Comparison of ENCODE assay signal across 8 cellular contexts in genomic region chr15:34365836-34366235, GRCh38. TPM values are rescaled to one million over a fixed set of nuclear protein-coding genes. Genes with fewer than 3 reads are reported as not detected.
DNase-seq lines count a peak whose midpoint lies in the region; ATAC-seq and TF ChIP-seq lines count a peak whose summit lies in the region.

No MANE protein-coding gene starts in this region.

- H3K9me3 ChIP-seq in HCT116 (ENCODE audit: control insufficient read depth in 1 of 2, insufficient read depth in 1 of 2, low read depth in 1 of 2, low read length in 2 of 2) (no peaks in the 10 kb centered on the region), hepatocyte (ENCODE audit: low read depth) (no peaks in the 10 kb centered on the region), smooth muscle cell (replicated peaks; ENCODE audit: low read depth) (no peaks in the 10 kb centered on the region)

- TSS peak; percentile 34 for BruUV-seq in HCT116 (replicated peaks; lab: Mats Ljungman, UMichigan)

- H3K27me3 ChIP-seq in HCT116 (ENCODE audit: insufficient read depth, low read length), result no peaks in the 10 kb centered on the region
- no peaks in the 10 kb centered on the region for H3K27me3 ChIP-seq in hepatocyte
- no peaks in the 10 kb centered on the region for H3K27me3 ChIP-seq in smooth muscle cell (ENCODE audit: low read depth)

- DNase-seq in HCT116 (ENCODE audit: low read depth, low spot score), result no peak
- no peak for DNase-seq in hepatocyte (ENCODE audit: low spot score)
- DNase-seq in smooth muscle cell (lab: John Stamatoyannopoulos, UW; ENCODE audit: unreplicated experiment), result no peak
- no peak for DNase-seq in GM20000 (ENCODE audit: low spot score)
- no peak for DNase-seq in NCI-H128 (lab: John Stamatoyannopoulos, UW; ENCODE audit: unreplicated experiment)
- DNase-seq in iPS-NIHi11 (ENCODE audit: low spot score), result no peak
- DNase-seq in NCI-H1436 (lab: John Stamatoyannopoulos, UW), result no peak

- H4K20me1 ChIP-seq in HCT116 (ENCODE audit: insufficient read depth) (no peaks in the 10 kb centered on the region; the same call in 1 of the 2 replicates), hepatocyte (ENCODE audit: insufficient read depth, poor library complexity, severe bottlenecking) (no peaks in the 10 kb centered on the region), smooth muscle cell (ENCODE audit: low read depth) (peaks cover 4% of the 10 kb centered on the region)

- peak overlapping the region; percentile 86 for H3K9ac ChIP-seq in HCT116 (ENCODE audit: low read length)
- no peak overlapping the region for H3K9ac ChIP-seq in smooth muscle cell (ENCODE audit: low read depth)

- peaks cover 29% of the 10 kb centered on the region for H3K4me1 Mint-ChIP-seq in activated T-helper 17 cell treated with anti-CD3 and anti-CD28 coated beads, Interleukin-2, amount 50 U/mL, for 72 hours

- TF ChIP-seq RAD21 in HCT116 (IDR thresholded peaks at IDR 0.05; ENCODE audit: low read depth), result no peak

- H3K36me3 ChIP-seq in HCT116 (ENCODE audit: control insufficient read depth in 1 of 2, insufficient read depth in 2 of 2, low read length in 2 of 2), result peaks cover 13 to 22% of the 10 kb centered on the region in 2 experiments; a peak in 2 of 4 replicates
- H3K36me3 ChIP-seq in hepatocyte (replicated peaks; ENCODE audit: insufficient read depth, low read depth), result no peaks in the 10 kb centered on the region
- no peaks in the 10 kb centered on the region for H3K36me3 ChIP-seq in smooth muscle cell (ENCODE audit: low read depth)

- peak overlapping the region; percentile 88 to 98 for H3K4me3 ChIP-seq in HCT116 (replicated peaks in 1 of 2; ENCODE audit: low read depth in 1 of 2, low read length in 2 of 2)
- peak overlapping the region; percentile 94 for H3K4me3 ChIP-seq in hepatocyte
- peak overlapping the region; percentile 82 for H3K4me3 ChIP-seq in smooth muscle cell

- H3K79me2 ChIP-seq in HCT116 (ENCODE audit: insufficient read depth, low read length) (peaks cover 21% of the 10 kb centered on the region), hepatocyte (peaks cover 16% of the 10 kb centered on the region), smooth muscle cell (ENCODE audit: low read depth) (no peaks in the 10 kb centered on the region)

- peak overlapping the region; percentile 96; the same call in 1 of the 2 replicates for H3K27ac ChIP-seq in HCT116 (ENCODE audit: low read depth, low read length)
- H3K27ac ChIP-seq in hepatocyte, result peak overlapping the region; percentile 75
- H3K27ac ChIP-seq in smooth muscle cell (ENCODE audit: low read depth), result no peak overlapping the region

- no peak for ATAC-seq in HCT116
- no peak for ATAC-seq in activated T-helper 17 cell treated with anti-CD3 and anti-CD28 coated beads, Interleukin-2, amount 50 U/mL, for 72 hours (replicated peaks)

- H3K4me1 ChIP-seq in HCT116 (ENCODE audit: control insufficient read depth in 1 of 2, insufficient read depth in 2 of 2, low read length in 2 of 2) (peaks cover 16 to 36% of the 10 kb centered on the region in 2 experiments), hepatocyte (ENCODE audit: insufficient read depth) (peaks cover 11% of the 10 kb centered on the region), smooth muscle cell (ENCODE audit: low read depth) (peaks cover 8% of the 10 kb centered on the region)

- H3K9me2 ChIP-seq in HCT116 (ENCODE audit: insufficient read depth), result no peaks in the 10 kb centered on the region
- H3K9me2 ChIP-seq in hepatocyte (replicated peaks; ENCODE audit: insufficient read depth), result no peaks in the 10 kb centered on the region

- TF ChIP-seq POLR2A in HCT116 (IDR thresholded peaks at IDR 0.05; ENCODE audit: borderline replicate concordance, extremely low read depth, insufficient read depth, insufficient read length), result no peak

- RAD21 ChIA-PET in HCT116 (lab: Charles Lee; ENCODE audit: low non-redundant PET in 1 of 2, low total read pairs in 2 of 2, uncharacterized antibody in 2 of 2, unreplicated experiment in 2 of 2), result no interaction called here

- H3K4me3 Mint-ChIP-seq in activated T-helper 17 cell treated with anti-CD3 and anti-CD28 coated beads, Interleukin-2, amount 50 U/mL, for 72 hours, result peak overlapping the region; percentile 96

- H3K36me3 Mint-ChIP-seq in activated T-helper 17 cell treated with anti-CD3 and anti-CD28 coated beads, Interleukin-2, amount 50 U/mL, for 72 hours (ENCODE audit: low read depth), result peaks cover 41% of the 10 kb centered on the region

- H2AFZ ChIP-seq in HCT116 (ENCODE audit: low read depth, low read length, poor library complexity, severe bottlenecking) (no peak overlapping the region), hepatocyte (peak overlapping the region; percentile 100), smooth muscle cell (ENCODE audit: low read depth) (peak overlapping the region; percentile 43)

- TF ChIP-seq CTCF in HCT116 (IDR thresholded peaks at IDR 0.05 in 2 of 3, conservative IDR thresholded peaks at IDR 0.05 in 1 of 3; ENCODE audit: borderline replicate concordance in 1 of 3, insufficient read depth in 1 of 3, low read depth in 2 of 3, low read length in 2 of 3) (no peak), hepatocyte (IDR thresholded peaks at IDR 0.05; ENCODE audit: poor library complexity) (no peak), smooth muscle cell (IDR thresholded peaks at IDR 0.05; ENCODE audit: borderline replicate concordance, insufficient read depth, poor library complexity, severe bottlenecking) (no peak), GM20000 (IDR thresholded peaks at IDR 0.05; ENCODE audit: extremely low read depth, missing control alignments) (no peak)

- H3F3A ChIP-seq in smooth muscle cell (ENCODE audit: low read depth), result no peaks in the 10 kb centered on the region

- no peaks in the 10 kb centered on the region for H3K27me3 Mint-ChIP-seq in activated T-helper 17 cell treated with anti-CD3 and anti-CD28 coated beads, Interleukin-2, amount 50 U/mL, for 72 hours

- H3K27ac Mint-ChIP-seq in activated T-helper 17 cell treated with anti-CD3 and anti-CD28 coated beads, Interleukin-2, amount 50 U/mL, for 72 hours, result peak overlapping the region; percentile 86

- WGBS in hepatocyte (ENCODE audit: low lambda C conversion rate, missing lambda C conversion rate), result 44% methylated on average over 5 of the region's 5 CpGs
- WGBS in smooth muscle cell (ENCODE audit: low lambda C conversion rate), result 53% methylated on average over 5 of the region's 5 CpGs

- intact Hi-C loops in HCT116 (cut with micrococcal nuclease), result loop anchor here (10.0 kb wide), 3 partner anchors 51 to 301 kb away; partner anchors contain the start of gene EMC4

- CTCF ChIA-PET in HCT116 (lab: Charles Lee), result interaction anchor here (0.8 to 3.1 kb wide), 4 partner anchors 7 to 256 kb away, joined by 3 to 22 read pairs (median 4); partner anchors contain the start of genes NOP10 and NUTM1

- H3K9me3 Mint-ChIP-seq in activated T-helper 17 cell treated with anti-CD3 and anti-CD28 coated beads, Interleukin-2, amount 50 U/mL, for 72 hours, result no peaks in the 10 kb centered on the region

- H3K4me2 ChIP-seq in HCT116 (ENCODE audit: low read length), result peak overlapping the region; percentile 72
- peak overlapping the region; percentile 99 for H3K4me2 ChIP-seq in hepatocyte
- peak overlapping the region; percentile 84 for H3K4me2 ChIP-seq in smooth muscle cell

- POLR2A ChIA-PET in HCT116 (lab: Charles Lee), result interaction anchor here (1.2 to 1.7 kb wide), 2 partner anchors 23 to 28 kb away, joined by 4 to 5 read pairs; partner anchors contain the start of genes NOP10, NUTM1 and SLC12A6

TF ChIP-seq in HCT116, 20 proteins besides CTCF, POLR2A, EP300 and RAD21:
- no peak for TF ChIP-seq POLR2AphosphoS5 (IDR thresholded peaks at IDR 0.05; ENCODE audit: low read depth, low read length)
- no peak for TF ChIP-seq EZH2phosphoT487 (IDR thresholded peaks at IDR 0.05; ENCODE audit: borderline replicate concordance)
- TF ChIP-seq CBX3 (IDR thresholded peaks at IDR 0.05; ENCODE audit: low read depth), result no peak

RNA-seq across cellular contexts. Expression of gene LPCAT4, which starts 1.2 kb away (rescaled TPM):
- total RNA-seq in HCT116 (2021; ENCODE audit: unreplicated experiment) (77.1 TPM), hepatocyte (9.1 and 13.5 TPM in 2 replicates), smooth muscle cell (10.1 and 15.7 TPM in 2 replicates)
- polyA plus RNA-seq in HCT116 (2012), result 63.7 and 68.1 TPM in 2 replicates
- 10 to 100 TPM; 73.8 to 95.0 TPM for total RNA-seq in activated T-helper 17 cell treated with anti-CD3 and anti-CD28 coated beads, Interleukin-2, amount 50 U/mL, for 72 hours
- polyA plus RNA-seq in hepatocyte (22.1 and 35.7 TPM in 2 replicates), smooth muscle cell (23.2 and 38.4 TPM in 2 replicates)

RNA-seq across cellular contexts. Expression of gene NUTM1, which starts 22.7 kb away (rescaled TPM):
- 0.07 TPM for total RNA-seq in HCT116 (2021; ENCODE audit: unreplicated experiment)
- 0.10 and 0.13 TPM in 2 replicates for polyA plus RNA-seq in HCT116 (2012)
- total RNA-seq in activated T-helper 17 cell treated with anti-CD3 and anti-CD28 coated beads, Interleukin-2, amount 50 U/mL, for 72 hours, result not detected
- total RNA-seq in hepatocyte, result not detected in 2 replicates
- not detected in 2 replicates for polyA plus RNA-seq in hepatocyte
- total RNA-seq in smooth muscle cell, result not detected in 2 replicates
- polyA plus RNA-seq in smooth muscle cell, result not detected in 2 replicates

RNA-seq across cellular contexts. Expression of gene NOP10, which starts 22.9 kb away (rescaled TPM):
- total RNA-seq in HCT116 (2021; ENCODE audit: unreplicated experiment) (216 TPM), hepatocyte (284 and 308 TPM in 2 replicates), smooth muscle cell (282 and 306 TPM in 2 replicates)
- polyA plus RNA-seq in HCT116 (2012), result 284 and 383 TPM in 2 replicates
- 100 to 1,000 TPM; 150 to 210 TPM for total RNA-seq in activated T-helper 17 cell treated with anti-CD3 and anti-CD28 coated beads, Interleukin-2, amount 50 U/mL, for 72 hours
- polyA plus RNA-seq in hepatocyte (324 and 378 TPM in 2 replicates), smooth muscle cell (305 and 319 TPM in 2 replicates)

RNA-seq across cellular contexts. Expression of gene SLC12A6, which starts 28.3 kb away (rescaled TPM):
- total RNA-seq in HCT116 (2021; ENCODE audit: unreplicated experiment) (15.1 TPM), hepatocyte (12.2 and 13.1 TPM in 2 replicates), smooth muscle cell (9.1 and 11.3 TPM in 2 replicates)
- 10.0 and 11.5 TPM in 2 replicates for polyA plus RNA-seq in HCT116 (2012)
- 10 to 100 TPM; 25.2 to 33.6 TPM for total RNA-seq in activated T-helper 17 cell treated with anti-CD3 and anti-CD28 coated beads, Interleukin-2, amount 50 U/mL, for 72 hours
- polyA plus RNA-seq in hepatocyte (5.9 and 7.4 TPM in 2 replicates), smooth muscle cell (3.0 and 3.4 TPM in 2 replicates)
